ENCODE assay signal across 1 cellular context in the genomic region with DNA sequence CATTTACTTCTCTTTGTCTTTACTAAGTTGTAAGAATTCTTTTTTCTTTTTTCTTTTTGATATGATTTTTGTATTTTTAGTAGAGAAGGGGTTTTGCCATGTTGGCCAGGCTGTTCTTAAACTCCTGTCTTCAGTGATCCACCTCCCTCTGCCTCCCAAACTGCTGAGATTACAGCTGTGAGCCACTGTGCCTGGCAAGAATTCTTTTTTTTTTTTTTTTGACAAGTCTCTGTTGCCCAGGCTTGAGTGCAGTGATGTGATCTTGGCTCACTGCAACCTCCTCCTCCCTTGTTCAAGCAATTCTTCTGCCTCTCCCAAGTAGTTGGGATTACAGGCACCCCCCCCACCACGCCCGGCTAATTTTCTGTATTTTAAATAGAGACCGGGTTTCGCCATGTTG.
TF ChIP-seq lines count a peak whose summit lies in the region.

No MANE protein-coding gene starts in this region.

TF ChIP-seq in GM23338, 12 proteins besides CTCF, POLR2A, EP300 and RAD21 (continued from another document):
- TF ChIP-seq EZH2phosphoT487 (IDR thresholded peaks at IDR 0.05; ENCODE audit: unreplicated experiment) (no peak), CREB1 (CRISPR knock-in tag; IDR thresholded peaks at IDR 0.05; ENCODE audit: low read depth) (no peak), STAT1 (IDR thresholded peaks at IDR 0.05; ENCODE audit: unreplicated experiment) (no peak), NANOG (IDR thresholded peaks at IDR 0.05; ENCODE audit: borderline replicate concordance) (no peak), ZNF114 (CRISPR knock-in tag; IDR thresholded peaks at IDR 0.05) (no peak), EZH2 (IDR thresholded peaks at IDR 0.05; ENCODE audit: low read depth, unreplicated experiment) (no peak), POLR2AphosphoS5 (IDR thresholded peaks at IDR 0.05; ENCODE audit: low read depth) (no peak)
- TF ChIP-seq, protein P1, sequence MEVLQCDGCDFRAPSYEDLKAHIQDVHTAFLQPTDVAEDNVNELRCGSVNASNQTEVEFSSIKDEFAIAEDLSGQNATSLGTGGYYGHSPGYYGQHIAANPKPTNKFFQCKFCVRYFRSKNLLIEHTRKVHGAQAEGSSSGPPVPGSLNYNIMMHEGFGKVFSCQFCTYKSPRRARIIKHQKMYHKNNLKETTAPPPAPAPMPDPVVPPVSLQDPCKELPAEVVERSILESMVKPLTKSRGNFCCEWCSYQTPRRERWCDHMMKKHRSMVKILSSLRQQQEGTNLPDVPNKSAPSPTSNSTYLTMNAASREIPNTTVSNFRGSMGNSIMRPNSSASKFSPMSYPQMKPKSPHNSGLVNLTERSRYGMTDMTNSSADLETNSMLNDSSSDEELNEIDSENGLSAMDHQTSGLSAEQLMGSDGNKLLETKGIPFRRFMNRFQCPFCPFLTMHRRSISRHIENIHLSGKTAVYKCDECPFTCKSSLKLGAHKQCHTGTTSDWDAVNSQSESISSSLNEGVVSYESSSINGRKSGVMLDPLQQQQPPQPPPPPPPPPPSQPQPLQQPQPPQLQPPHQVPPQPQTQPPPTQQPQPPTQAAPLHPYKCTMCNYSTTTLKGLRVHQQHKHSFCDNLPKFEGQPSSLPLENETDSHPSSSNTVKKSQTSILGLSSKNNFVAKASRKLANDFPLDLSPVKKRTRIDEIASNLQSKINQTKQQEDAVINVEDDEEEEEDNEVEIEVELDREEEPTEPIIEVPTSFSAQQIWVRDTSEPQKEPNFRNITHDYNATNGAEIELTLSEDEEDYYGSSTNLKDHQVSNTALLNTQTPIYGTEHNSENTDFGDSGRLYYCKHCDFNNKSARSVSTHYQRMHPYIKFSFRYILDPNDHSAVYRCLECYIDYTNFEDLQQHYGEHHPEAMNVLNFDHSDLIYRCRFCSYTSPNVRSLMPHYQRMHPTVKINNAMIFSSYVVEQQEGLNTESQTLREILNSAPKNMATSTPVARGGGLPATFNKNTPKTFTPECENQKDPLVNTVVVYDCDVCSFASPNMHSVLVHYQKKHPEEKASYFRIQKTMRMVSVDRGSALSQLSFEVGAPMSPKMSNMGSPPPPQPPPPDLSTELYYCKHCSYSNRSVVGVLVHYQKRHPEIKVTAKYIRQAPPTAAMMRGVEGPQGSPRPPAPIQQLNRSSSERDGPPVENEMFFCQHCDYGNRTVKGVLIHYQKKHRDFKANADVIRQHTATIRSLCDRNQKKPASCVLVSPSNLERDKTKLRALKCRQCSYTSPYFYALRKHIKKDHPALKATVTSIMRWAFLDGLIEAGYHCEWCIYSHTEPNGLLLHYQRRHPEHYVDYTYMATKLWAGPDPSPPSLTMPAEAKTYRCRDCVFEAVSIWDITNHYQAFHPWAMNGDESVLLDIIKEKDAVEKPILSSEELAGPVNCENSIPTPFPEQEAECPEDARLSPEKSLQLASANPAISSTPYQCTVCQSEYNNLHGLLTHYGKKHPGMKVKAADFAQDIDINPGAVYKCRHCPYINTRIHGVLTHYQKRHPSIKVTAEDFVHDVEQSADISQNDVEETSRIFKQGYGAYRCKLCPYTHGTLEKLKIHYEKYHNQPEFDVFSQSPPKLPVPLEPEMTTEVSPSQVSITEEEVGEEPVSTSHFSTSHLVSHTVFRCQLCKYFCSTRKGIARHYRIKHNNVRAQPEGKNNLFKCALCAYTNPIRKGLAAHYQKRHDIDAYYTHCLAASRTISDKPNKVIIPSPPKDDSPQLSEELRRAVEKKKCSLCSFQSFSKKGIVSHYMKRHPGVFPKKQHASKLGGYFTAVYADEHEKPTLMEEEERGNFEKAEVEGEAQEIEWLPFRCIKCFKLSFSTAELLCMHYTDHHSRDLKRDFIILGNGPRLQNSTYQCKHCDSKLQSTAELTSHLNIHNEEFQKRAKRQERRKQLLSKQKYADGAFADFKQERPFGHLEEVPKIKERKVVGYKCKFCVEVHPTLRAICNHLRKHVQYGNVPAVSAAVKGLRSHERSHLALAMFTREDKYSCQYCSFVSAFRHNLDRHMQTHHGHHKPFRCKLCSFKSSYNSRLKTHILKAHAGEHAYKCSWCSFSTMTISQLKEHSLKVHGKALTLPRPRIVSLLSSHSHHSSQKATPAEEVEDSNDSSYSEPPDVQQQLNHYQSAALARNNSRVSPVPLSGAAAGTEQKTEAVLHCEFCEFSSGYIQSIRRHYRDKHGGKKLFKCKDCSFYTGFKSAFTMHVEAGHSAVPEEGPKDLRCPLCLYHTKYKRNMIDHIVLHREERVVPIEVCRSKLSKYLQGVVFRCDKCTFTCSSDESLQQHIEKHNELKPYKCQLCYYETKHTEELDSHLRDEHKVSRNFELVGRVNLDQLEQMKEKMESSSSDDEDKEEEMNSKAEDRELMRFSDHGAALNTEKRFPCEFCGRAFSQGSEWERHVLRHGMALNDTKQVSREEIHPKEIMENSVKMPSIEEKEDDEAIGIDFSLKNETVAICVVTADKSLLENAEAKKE (CRISPR knock-in tag; IDR thresholded peaks at IDR 0.05), result no peak
TF ChIP-seq in GM23338: peak in this region for 0.
